15 cellular contexts compared by ENCODE assay signal in genomic region chr2:215032153-215032552, GRCh38.
"Had no signal": no experiment of that assay in that cellular context is flagged by ENCODE, and none has a peak within 500 bp of the region (broad histone marks: within the 10 kb centered on the region; RNA-seq: fewer than 3 reads in every experiment).

No MANE protein-coding gene starts in this region.

- ATAC-seq: activated T-cell treated with anti-CD3 and anti-CD28 coated beads, Interleukin-2, amount 50 U/mL, for 72 hours; naive thymus-derived CD4-positive, alpha-beta T cell had no signal

- H3K9me3 ChIP-seq: colonic mucosa, esophagus squamous epithelium, neutrophil, right atrium auricular region, tibial artery, vagina had no signal

- H3K27me3 ChIP-seq: colonic mucosa, esophagus squamous epithelium, neutrophil, right atrium auricular region, tibial artery, vagina had no signal

- DNase-seq: activated CD4-positive, alpha-beta T cell treated with anti-CD3 and anti-CD28 coated beads for 1 hour; activated CD4-positive, alpha-beta T cell treated with anti-CD3 and anti-CD28 coated beads, Interleukin-2, amount 50 U/mL, for 48 hours; activated T-cell treated with anti-CD3 and anti-CD28 coated beads, Interleukin-2, amount 50 U/mL, for 72 hours; colonic mucosa; esophagus squamous epithelium; foreskin fibroblast; left cardiac atrium; naive thymus-derived CD4-positive, alpha-beta T cell; posterior cingulate gyrus; small intestine; tibial artery had no signal

- H3K4me1 ChIP-seq: colonic mucosa, esophagus squamous epithelium, right atrium auricular region, vagina had no signal

- H3K4me3 ChIP-seq: colonic mucosa, esophagus squamous epithelium, lung, right atrium auricular region, tibial artery, vagina had no signal

- H3K27ac ChIP-seq: colonic mucosa, esophagus squamous epithelium, neutrophil, right atrium auricular region, tibial artery, vagina had no signal

- H3K36me3 ChIP-seq: colonic mucosa, esophagus squamous epithelium, neutrophil, right atrium auricular region, tibial artery, vagina had no signal
